In the genomic region with DNA sequence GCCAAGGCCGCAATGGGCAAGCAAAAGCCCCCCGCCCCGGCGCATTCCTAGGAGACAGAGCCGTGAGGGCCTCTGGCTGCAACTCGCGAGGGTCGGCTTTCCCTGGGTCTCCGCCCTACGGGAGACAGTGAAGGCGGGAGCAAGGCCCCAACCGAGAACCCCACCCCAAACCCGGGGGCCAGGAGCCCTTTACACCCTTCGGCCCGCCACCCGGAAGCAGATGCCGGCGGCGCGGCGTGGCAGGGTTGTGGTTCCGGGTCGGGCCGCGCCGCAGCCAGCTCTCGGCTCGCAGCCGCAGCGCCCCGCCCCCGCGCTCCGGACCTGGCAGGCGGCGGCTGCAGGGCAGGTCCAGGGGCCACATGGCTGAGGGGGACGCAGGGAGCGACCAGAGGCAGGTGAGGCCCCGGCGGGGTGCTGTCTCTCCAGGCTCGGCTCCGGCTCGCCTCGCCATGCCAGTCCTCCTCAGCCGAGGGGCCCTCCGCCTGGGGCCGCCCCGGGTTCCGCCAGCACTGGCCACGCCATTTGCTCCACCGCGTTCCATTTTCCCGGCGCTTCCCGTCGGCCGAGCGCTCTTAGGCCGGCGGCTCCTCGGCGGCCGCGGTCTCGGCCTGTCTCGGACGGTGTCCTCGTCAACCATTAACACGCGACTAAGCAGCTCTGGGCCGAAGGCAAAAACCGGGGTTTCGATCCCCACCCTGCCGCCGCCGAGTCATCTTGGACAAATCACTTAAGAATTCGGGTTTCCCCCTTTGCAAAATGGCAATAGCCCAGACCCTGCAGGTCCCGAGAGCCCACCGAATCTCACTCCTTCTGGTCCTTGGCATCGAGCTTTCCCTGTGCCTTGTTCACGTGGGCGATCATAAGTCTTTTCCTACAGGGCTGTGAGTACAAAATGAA, we compare ENCODE assay signal across 1 cellular context.
A peak's percentile ranks its signal among the peaks of the same experiment; 100 is the strongest.
TF ChIP-seq lines count a peak whose summit lies in the region.

Gene IMPACT, plus strand, starts transcription at position 273 of the 897 bp plus-strand sequence. Its CDS starts 87 bp downstream, at position 360.

TF ChIP-seq in HEK293, 187 proteins besides CTCF, POLR2A, EP300 and RAD21 (continued from another document):
- TF ChIP-seq ZBTB7A (tag by site-specific recombination; IDR thresholded peaks at IDR 0.05; ENCODE audit: low read depth): peak; percentile 21; the same call in 1 of the 2 replicates
- 0 out of 2 replicates have a peak, but pooled peaks have one; percentile 25 for TF ChIP-seq ZNF626 (tag by site-specific recombination; IDR thresholded peaks at IDR 0.05)
- 0 out of 2 replicates have a peak, but pooled peaks have one; percentile 30 for TF ChIP-seq ZNF596 (tag by site-specific recombination; IDR thresholded peaks at IDR 0.05)
- 0 out of 2 replicates have a peak, but pooled peaks have one; percentile 33 for TF ChIP-seq ZIC2 (tag by site-specific recombination; IDR thresholded peaks at IDR 0.05)
- no peak for TF ChIP-seq ZNF621 (tag by site-specific recombination; IDR thresholded peaks at IDR 0.05)
- TF ChIP-seq BCL11B (tag by site-specific recombination; IDR thresholded peaks at IDR 0.05; ENCODE audit: low read depth): no peak; the same call in 1 of the 2 replicates
- peak; percentile 100 for TF ChIP-seq ZNF518A (tag by site-specific recombination; conservative IDR thresholded peaks at IDR 0.05; ENCODE audit: low read depth)
- TF ChIP-seq, protein P1, sequence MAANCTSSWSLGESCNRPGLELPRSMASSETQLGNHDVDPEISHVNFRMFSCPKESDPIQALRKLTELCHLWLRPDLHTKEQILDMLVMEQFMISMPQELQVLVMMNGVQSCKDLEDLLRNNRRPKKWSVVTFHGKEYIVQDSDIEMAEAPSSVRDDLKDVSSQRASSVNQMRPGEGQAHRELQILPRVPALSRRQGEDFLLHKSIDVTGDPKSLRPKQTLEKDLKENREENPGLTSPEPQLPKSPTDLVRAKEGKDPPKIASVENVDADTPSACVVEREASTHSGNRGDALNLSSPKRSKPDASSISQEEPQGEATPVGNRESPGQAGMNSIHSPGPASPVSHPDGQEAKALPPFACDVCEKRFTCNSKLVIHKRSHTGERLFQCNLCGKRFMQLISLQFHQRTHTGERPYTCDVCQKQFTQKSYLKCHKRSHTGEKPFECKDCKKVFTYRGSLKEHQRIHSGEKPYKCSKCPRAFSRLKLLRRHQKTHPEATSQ (tag by site-specific recombination; IDR thresholded peaks at IDR 0.05): 0 out of 2 replicates have a peak, but pooled peaks have one; percentile 13
- peak; percentile 11; the same call in 1 of the 2 replicates for TF ChIP-seq ZNF530 (tag by site-specific recombination; IDR thresholded peaks at IDR 0.05; ENCODE audit: low read depth)
- 0 out of 2 replicates have a peak, but pooled peaks have one; percentile 33 for TF ChIP-seq IKZF3 (tag by site-specific recombination; IDR thresholded peaks at IDR 0.05)
- no peak for TF ChIP-seq ZNF169 (tag by site-specific recombination; IDR thresholded peaks at IDR 0.05)
- TF ChIP-seq ZSCAN30 (tag by site-specific recombination; IDR thresholded peaks at IDR 0.05): peak; percentile 97
- TF ChIP-seq, protein P2, sequence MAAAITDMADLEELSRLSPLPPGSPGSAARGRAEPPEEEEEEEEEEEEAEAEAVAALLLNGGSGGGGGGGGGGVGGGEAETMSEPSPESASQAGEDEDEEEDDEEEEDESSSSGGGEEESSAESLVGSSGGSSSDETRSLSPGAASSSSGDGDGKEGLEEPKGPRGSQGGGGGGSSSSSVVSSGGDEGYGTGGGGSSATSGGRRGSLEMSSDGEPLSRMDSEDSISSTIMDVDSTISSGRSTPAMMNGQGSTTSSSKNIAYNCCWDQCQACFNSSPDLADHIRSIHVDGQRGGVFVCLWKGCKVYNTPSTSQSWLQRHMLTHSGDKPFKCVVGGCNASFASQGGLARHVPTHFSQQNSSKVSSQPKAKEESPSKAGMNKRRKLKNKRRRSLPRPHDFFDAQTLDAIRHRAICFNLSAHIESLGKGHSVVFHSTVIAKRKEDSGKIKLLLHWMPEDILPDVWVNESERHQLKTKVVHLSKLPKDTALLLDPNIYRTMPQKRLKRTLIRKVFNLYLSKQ (tag by site-specific recombination; IDR thresholded peaks at IDR 0.05; ENCODE audit: borderline replicate concordance): no peak
- no peak for TF ChIP-seq HOXA7 (CRISPR knock-in tag; IDR thresholded peaks at IDR 0.05; ENCODE audit: borderline replicate concordance)
- peak; percentile 72 for TF ChIP-seq KLF9 (tag by site-specific recombination; IDR thresholded peaks at IDR 0.05; ENCODE audit: low read depth)
- no peak for TF ChIP-seq MZF1 (tag by site-specific recombination; IDR thresholded peaks at IDR 0.05; ENCODE audit: borderline replicate concordance)
- no peak; the same call in 1 of the 2 replicates for TF ChIP-seq ZNF391 (tag by site-specific recombination; IDR thresholded peaks at IDR 0.05; ENCODE audit: borderline replicate concordance, low read depth)
- TF ChIP-seq GLIS2 (tag by site-specific recombination; IDR thresholded peaks at IDR 0.05): peak; percentile 37; the same call in 1 of the 2 replicates
- TF ChIP-seq, protein P3, sequence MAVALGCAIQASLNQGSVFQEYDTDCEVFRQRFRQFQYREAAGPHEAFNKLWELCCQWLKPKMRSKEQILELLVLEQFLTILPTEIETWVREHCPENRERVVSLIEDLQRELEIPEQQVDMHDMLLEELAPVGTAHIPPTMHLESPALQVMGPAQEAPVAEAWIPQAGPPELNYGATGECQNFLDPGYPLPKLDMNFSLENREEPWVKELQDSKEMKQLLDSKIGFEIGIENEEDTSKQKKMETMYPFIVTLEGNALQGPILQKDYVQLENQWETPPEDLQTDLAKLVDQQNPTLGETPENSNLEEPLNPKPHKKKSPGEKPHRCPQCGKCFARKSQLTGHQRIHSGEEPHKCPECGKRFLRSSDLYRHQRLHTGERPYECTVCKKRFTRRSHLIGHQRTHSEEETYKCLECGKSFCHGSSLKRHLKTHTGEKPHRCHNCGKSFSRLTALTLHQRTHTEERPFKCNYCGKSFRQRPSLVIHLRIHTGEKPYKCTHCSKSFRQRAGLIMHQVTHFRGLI (tag by site-specific recombination; IDR thresholded peaks at IDR 0.05): no peak
- no peak for TF ChIP-seq ZNF266 (tag by site-specific recombination; IDR thresholded peaks at IDR 0.05; ENCODE audit: low read depth)
